ENCODE assay signal across 8 cellular contexts in genomic region chr6:28802417-28803336, GRCh38.
DNase-seq lines count a peak whose midpoint lies in the region; ATAC-seq and TF ChIP-seq lines count a peak whose summit lies in the region.

No MANE protein-coding gene starts in this region.

- ATAC-seq in activated CD8-positive, alpha-beta T cell treated with anti-CD3 and anti-CD28 coated beads for 36 hours: peak; percentile 74
- no peak for ATAC-seq in gastrocnemius medialis

- H2AFZ ChIP-seq in neural progenitor cell (replicated peaks): no peak overlapping the region

- H3K4me3 Mint-ChIP-seq in activated CD8-positive, alpha-beta T cell treated with anti-CD3 and anti-CD28 coated beads for 36 hours: no peak overlapping the region
- H3K4me3 Mint-ChIP-seq in neural progenitor cell: no peak overlapping the region

- no peak overlapping the region for H3K27ac Mint-ChIP-seq in activated CD8-positive, alpha-beta T cell treated with anti-CD3 and anti-CD28 coated beads for 36 hours
- H3K27ac Mint-ChIP-seq in neural progenitor cell: no peak overlapping the region

- no peak overlapping the region for H3K9ac ChIP-seq in neural progenitor cell

- H3K9me3 ChIP-seq in neural progenitor cell (ENCODE audit: low read depth) (no peaks in the 10 kb centered on the region), gastrocnemius medialis (peaks cover 0 to 5% (median 0%) of the 10 kb centered on the region in 3 donors)

- intact Hi-C loops in activated CD8-positive, alpha-beta T cell treated with anti-CD3 and anti-CD28 coated beads for 36 hours (cut with micrococcal nuclease): no loop called here
- intact Hi-C loops in gastrocnemius medialis (cut with DNase I; ENCODE audit: low total_unique reads): no loop called here

- H3K4me1 ChIP-seq in neural progenitor cell (no peaks in the 10 kb centered on the region), gastrocnemius medialis (no peaks in the 10 kb centered on the region)

- DNase-seq in NCI-H146 (lab: John Stamatoyannopoulos, UW) (peak; percentile 20), NCI-H146 treated with DMSO at 0.1 percent for 48 hours (lab: John Stamatoyannopoulos, UW; ENCODE audit: unreplicated experiment) (no peak), LHCN-M2 (ENCODE audit: low read depth) (peak; percentile 64), neural progenitor cell (ENCODE audit: low spot score) (no peak), retina (no peak), gastrocnemius medialis (no peak), DMS79 treated with DMSO at 0.1 percent for 48 hours (lab: John Stamatoyannopoulos, UW) (no peak)
- DNase-seq in activated CD8-positive, alpha-beta T cell treated with anti-CD3 and anti-CD28 coated beads for 36 hours: peak; percentile 51

- no peaks in the 10 kb centered on the region for H3K36me3 ChIP-seq in neural progenitor cell
- no peaks in the 10 kb centered on the region for H3K36me3 ChIP-seq in gastrocnemius medialis

- no peaks in the 10 kb centered on the region for H3K36me3 Mint-ChIP-seq in activated CD8-positive, alpha-beta T cell treated with anti-CD3 and anti-CD28 coated beads for 36 hours (ENCODE audit: low read depth)
- no peaks in the 10 kb centered on the region for H3K36me3 Mint-ChIP-seq in neural progenitor cell

- H3K4me3 ChIP-seq in neural progenitor cell: no peak overlapping the region
- H3K4me3 ChIP-seq in gastrocnemius medialis: no peak overlapping the region

- H3F3A ChIP-seq in neural progenitor cell (ENCODE audit: low read depth): no peaks in the 10 kb centered on the region

- H3K27me3 ChIP-seq in neural progenitor cell: peaks cover 90% of the 10 kb centered on the region
- H3K27me3 ChIP-seq in gastrocnemius medialis: peaks cover 11 to 36% (median 24%) of the 10 kb centered on the region in 3 donors

- no peak for TF ChIP-seq POLR2A in gastrocnemius medialis (IDR thresholded peaks at IDR 0.05)

- peaks cover 7% of the 10 kb centered on the region for H3K9me3 Mint-ChIP-seq in activated CD8-positive, alpha-beta T cell treated with anti-CD3 and anti-CD28 coated beads for 36 hours
- H3K9me3 Mint-ChIP-seq in neural progenitor cell: peaks cover under 1% of the 10 kb centered on the region

- POLR2A ChIA-PET in activated CD8-positive, alpha-beta T cell treated with anti-CD3 and anti-CD28 coated beads for 36 hours (lab: Charles Lee): no interaction called here

- no peak for TF ChIP-seq CTCF in activated CD8-positive, alpha-beta T cell treated with anti-CD3 and anti-CD28 coated beads for 36 hours (IDR thresholded peaks at IDR 0.05)
- no peak for TF ChIP-seq CTCF in neural progenitor cell (IDR thresholded peaks at IDR 0.05)
- no peak for TF ChIP-seq CTCF in gastrocnemius medialis (IDR thresholded peaks at IDR 0.05 in 4 of 5, conservative IDR thresholded peaks at IDR 0.05 in 1 of 5)

- H4K20me1 ChIP-seq in neural progenitor cell (ENCODE audit: low read depth): peaks cover 4% of the 10 kb centered on the region

- no peaks in the 10 kb centered on the region for H3K79me2 ChIP-seq in neural progenitor cell (ENCODE audit: low read depth)

- in situ Hi-C loops in gastrocnemius medialis (cut with MboI; ENCODE audit: low sequenced_read_pairs in 4 of 4): no loop called here

- H3K4me2 ChIP-seq in neural progenitor cell: peak overlapping the region; percentile 21

- H3K27ac ChIP-seq in neural progenitor cell (no peak overlapping the region), gastrocnemius medialis (no peak overlapping the region)

- peaks cover 4% of the 10 kb centered on the region for H3K4me1 Mint-ChIP-seq in activated CD8-positive, alpha-beta T cell treated with anti-CD3 and anti-CD28 coated beads for 36 hours (ENCODE audit: low read depth)
- H3K4me1 Mint-ChIP-seq in neural progenitor cell: peaks cover under 1% of the 10 kb centered on the region

- CTCF ChIA-PET in activated CD8-positive, alpha-beta T cell treated with anti-CD3 and anti-CD28 coated beads for 36 hours (lab: Charles Lee): no interaction called here

- peaks cover 56% of the 10 kb centered on the region for H3K27me3 Mint-ChIP-seq in activated CD8-positive, alpha-beta T cell treated with anti-CD3 and anti-CD28 coated beads for 36 hours
- peaks cover 53% of the 10 kb centered on the region for H3K27me3 Mint-ChIP-seq in neural progenitor cell (ENCODE audit: insufficient read depth, low read depth)

Comparison
In these comparisons a context has a peak if more than half of its experiments do, and no peak if none do; other contexts are left out.
1. DNase-seq: peak in NCI-H146 (single experiment), LHCN-M2 (single experiment) and activated CD8-positive, alpha-beta T cell treated with anti-CD3 and anti-CD28 coated beads for 36 hours (single experiment); none in NCI-H146 treated with DMSO at 0.1 percent for 48 hours (single experiment), neural progenitor cell (single experiment), retina (single experiment), gastrocnemius medialis (0 of 2) and DMS79 treated with DMSO at 0.1 percent for 48 hours (single experiment).